Comparison of ENCODE assay signal across 13 cellular contexts in the genomic region with DNA sequence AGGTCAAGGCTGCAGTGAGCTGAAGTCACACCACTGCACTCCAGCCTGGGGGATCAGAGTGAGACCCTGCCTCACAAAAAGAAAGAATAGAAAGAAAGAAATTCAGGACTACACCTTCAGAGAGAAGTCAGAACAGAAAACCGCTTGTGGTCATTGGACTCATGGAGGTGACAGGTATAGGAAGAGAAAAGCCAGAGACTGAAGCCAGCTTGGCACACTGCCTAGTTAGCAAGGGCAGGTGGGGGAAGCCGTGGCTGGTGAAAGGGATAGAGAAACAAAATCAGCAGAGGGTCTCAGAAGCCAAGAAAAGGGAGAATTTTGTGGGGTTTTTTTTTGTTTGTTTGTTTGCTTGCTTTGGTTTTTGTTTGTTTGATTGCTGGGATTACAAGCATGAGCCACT. TPM values are rescaled to one million over a fixed set of nuclear protein-coding genes. Genes with fewer than 3 reads are reported as not detected.
"Had no signal": no experiment of that assay in that cellular context is flagged by ENCODE, and none has a peak within 500 bp of the region (broad histone marks: within the 10 kb centered on the region; RNA-seq: fewer than 3 reads in every experiment).

No MANE protein-coding gene starts in this region.

- ATAC-seq: naive thymus-derived CD4-positive, alpha-beta T cell had no signal

- H3K4me3 Mint-ChIP-seq: activated naive CD4-positive, alpha-beta T cell treated with anti-CD3 and anti-CD28 coated beads for 36 hours; immature natural killer cell; naive thymus-derived CD4-positive, alpha-beta T cell had no signal

- DNase-seq: activated CD4-positive, alpha-beta T cell treated with anti-CD3 and anti-CD28 coated beads for 4 hours; activated naive CD4-positive, alpha-beta T cell treated with anti-CD3 and anti-CD28 coated beads for 36 hours; esophagus squamous epithelium; glutamatergic neuron; immature natural killer cell; naive thymus-derived CD4-positive, alpha-beta T cell; posterior cingulate gyrus; stimulated activated CD4-positive, alpha-beta T cell treated with anti-CD3 and anti-CD28 coated beads, Interleukin-15, amount 100 ng/mL, for 24 hours; stimulated activated CD4-positive, alpha-beta T cell treated with anti-CD3 and anti-CD28 coated beads, Interleukin-4, amount 100 ng/mL, for 4 hours; stomach had no signal

- H3K36me3 Mint-ChIP-seq: immature natural killer cell had no signal

- H3K9me3 Mint-ChIP-seq: activated naive CD4-positive, alpha-beta T cell treated with anti-CD3 and anti-CD28 coated beads for 36 hours; immature natural killer cell; naive thymus-derived CD4-positive, alpha-beta T cell had no signal

- H3K27ac ChIP-seq: esophagus squamous epithelium, stomach, thoracic aorta had no signal

- H3K27ac Mint-ChIP-seq: activated naive CD4-positive, alpha-beta T cell treated with anti-CD3 and anti-CD28 coated beads for 36 hours had no signal

- H3K4me3 ChIP-seq: esophagus squamous epithelium, lung, stomach, thoracic aorta had no signal

RNA-seq across cellular contexts. Expression of gene SKAP1, which starts 32.9 kb away (rescaled TPM):
- total RNA-seq: cardiac septum had no signal
